Comparison of ENCODE assay signal across 14 cellular contexts in the genomic region with DNA sequence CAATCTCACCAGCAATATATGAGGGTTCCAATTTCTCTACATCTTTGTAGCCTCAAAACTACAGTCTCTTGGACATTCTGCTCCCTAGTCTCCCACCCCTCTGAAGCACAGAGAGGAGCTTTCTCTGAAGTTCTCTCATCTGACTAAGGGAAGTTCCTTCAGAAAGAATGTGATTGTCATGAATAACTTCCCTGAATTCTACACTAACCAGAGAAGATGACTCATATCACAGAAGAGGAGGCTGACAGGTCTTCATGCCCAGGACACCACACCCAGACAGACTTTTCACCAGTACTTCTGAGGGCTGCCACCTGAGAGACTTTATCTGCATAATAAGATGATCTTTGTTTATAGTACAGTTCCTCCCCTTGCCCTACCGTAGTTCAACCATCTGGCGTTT. TPM values are rescaled to one million over a fixed set of nuclear protein-coding genes. Genes with fewer than 3 reads are reported as not detected.
DNase-seq lines count a peak whose midpoint lies in the region; ATAC-seq, FAIRE-seq and TF ChIP-seq lines count a peak whose summit lies in the region.
"Had no signal": no experiment of that assay in that cellular context is flagged by ENCODE, and none has a peak within 500 bp of the region (broad histone marks: within the 10 kb centered on the region; RNA-seq: fewer than 3 reads in every experiment).

No MANE protein-coding gene starts in this region.

- no peak overlapping the region for H3K9ac ChIP-seq in mammary epithelial cell (ENCODE audit: insufficient read depth, low read length)

- ATAC-seq in HG02981 (IDR thresholded peaks at IDR 0.05; ENCODE audit: unreplicated experiment): no peak
- ATAC-seq: activated naive CD8-positive, alpha-beta T cell treated with anti-CD3 and anti-CD28 coated beads, Interleukin-2, amount 50 U/mL, for 24 hours; right cardiac atrium had no signal

- H3K36me3 ChIP-seq in mammary epithelial cell (ENCODE audit: insufficient read depth, low read length): no peaks in the 10 kb centered on the region
- H3K36me3 ChIP-seq in effector memory CD4-positive, alpha-beta T cell (ENCODE audit: control insufficient read depth, insufficient read depth, low read length): no peaks in the 10 kb centered on the region
- H3K36me3 ChIP-seq: MG63 had no signal

- H3K27me3 ChIP-seq in mammary epithelial cell (ENCODE audit: insufficient read depth, low read length): no peaks in the 10 kb centered on the region
- no peaks in the 10 kb centered on the region for H3K27me3 ChIP-seq in effector memory CD4-positive, alpha-beta T cell (replicated peaks; ENCODE audit: control insufficient read depth, insufficient read depth, low read length, poor library complexity, severe bottlenecking)
- H3K27me3 ChIP-seq: esophagus muscularis mucosa, MG63 had no signal

- no peaks in the 10 kb centered on the region for H4K20me1 ChIP-seq in mammary epithelial cell (ENCODE audit: insufficient read depth, low read length)

- TF ChIP-seq CTCF in mammary epithelial cell (conservative IDR thresholded peaks at IDR 0.05 in 1 of 2, IDR thresholded peaks at IDR 0.05 in 1 of 2; ENCODE audit: extremely low read depth in 1 of 2, insufficient read depth in 1 of 2, low read depth in 1 of 2, low read length in 2 of 2): no peak

- dilution Hi-C loops in mammary epithelial cell (cut with HindIII; ENCODE audit: low sequenced_read_pairs): no loop called here

- BruUV-seq in mammary epithelial cell (replicated peaks; lab: Mats Ljungman, UMichigan): no TSS peak

- no peak overlapping the region for H3K4me3 ChIP-seq in mammary epithelial cell (replicated peaks in 1 of 3; ENCODE audit: insufficient read depth in 1 of 3, low read depth in 2 of 3, low read length in 3 of 3)
- no peak overlapping the region for H3K4me3 ChIP-seq in effector memory CD4-positive, alpha-beta T cell (ENCODE audit: insufficient read depth, low read depth, low read length, poor library complexity, severe bottlenecking)
- H3K4me3 ChIP-seq: esophagus muscularis mucosa, MG63 had no signal

- in situ Hi-C loops in mammary epithelial cell (cut with MboI; ENCODE audit: low sequenced_read_pairs in 2 of 2): no loop called here

- peaks cover 3% of the 10 kb centered on the region for H3K9me3 ChIP-seq in mammary epithelial cell (replicated peaks; ENCODE audit: insufficient read depth, low read length)
- H3K9me3 ChIP-seq in effector memory CD4-positive, alpha-beta T cell (ENCODE audit: control insufficient read depth, low read length): no peaks in the 10 kb centered on the region

- no peak overlapping the region for H2AFZ ChIP-seq in mammary epithelial cell (ENCODE audit: low read depth, low read length)

- TF ChIP-seq POLR2A in H54 (IDR thresholded peaks at IDR 0.05; ENCODE audit: low read depth, low read length): no peak

- H3K4me1 ChIP-seq in mammary epithelial cell (ENCODE audit: insufficient read depth, low read length): peaks cover 11% of the 10 kb centered on the region
- H3K4me1 ChIP-seq in effector memory CD4-positive, alpha-beta T cell (ENCODE audit: control insufficient read depth, insufficient read depth, low read length, poor library complexity, severe bottlenecking): no peaks in the 10 kb centered on the region

- H3K79me2 ChIP-seq in mammary epithelial cell (ENCODE audit: insufficient read depth, low read length): peaks cover 5% of the 10 kb centered on the region

- intact Hi-C loops in mammary epithelial cell (cut with micrococcal nuclease): loop anchor here (5.0 kb wide), 1 partner anchor 45 kb away; no protein-coding TSS in a partner anchor

- CTCF ChIA-PET in mammary epithelial cell (lab: Charles Lee; ENCODE audit: low non-redundant PET): no interaction called here

- peak; percentile 97 for FAIRE-seq in H54 (lab: Jason Lieb, UNC)

- H3K4me2 ChIP-seq in mammary epithelial cell (ENCODE audit: insufficient read depth, low read depth, low read length): peak overlapping the region; percentile 41

- 75% methylated on average over 2 of the region's 2 CpGs for WGBS in mammary epithelial cell (ENCODE audit: low coverage, missing lambda C conversion rate)

- DNase-seq in H54 (ENCODE audit: insufficient read length, low spot score) (peak; percentile 52), NCI-H69 (lab: John Stamatoyannopoulos, UW) (peak; percentile 79), mammary epithelial cell (peak; percentile 83), renal cortical epithelial cell (ENCODE audit: low read depth) (peak; percentile 84), activated T-cell treated with anti-CD3 and anti-CD28 coated beads for 4 hours (no peak)
- DNase-seq in stimulated activated CD4-positive, alpha-beta T cell treated with anti-CD3 and anti-CD28 coated beads, Interleukin-4, amount 100 ng/mL, for 24 hours: no peak
- no peak for DNase-seq in effector memory CD4-positive, alpha-beta T cell
- DNase-seq: activated CD4-positive, alpha-beta memory T cell treated with anti-CD3 and anti-CD28 coated beads, Interleukin-2, amount 10 ng/mL, durations not matched to agents 7 days and 5 days; activated naive CD8-positive, alpha-beta T cell treated with anti-CD3 and anti-CD28 coated beads, Interleukin-2, amount 50 U/mL, for 24 hours; MG63; right cardiac atrium; SHP77 treated with DMSO at 0.1 percent for 48 hours had no signal

- peak overlapping the region; percentile 40 for H3K27ac ChIP-seq in mammary epithelial cell (ENCODE audit: insufficient read depth, low read depth, low read length)
- H3K27ac ChIP-seq in effector memory CD4-positive, alpha-beta T cell (ENCODE audit: insufficient read depth, low read length, poor library complexity, severe bottlenecking): no peak overlapping the region
- H3K27ac ChIP-seq: esophagus muscularis mucosa had no signal

RNA-seq across cellular contexts. Expression of gene CDIN1, which starts 52.8 kb away (rescaled TPM):
- total RNA-seq in mammary epithelial cell: 10 to 100 TPM; 10.8 to 15.6 TPM
- polyA plus RNA-seq in mammary epithelial cell: 9.3 TPM
- polyA minus RNA-seq in mammary epithelial cell: 44.3 TPM
- total RNA-seq in renal cortical epithelial cell: 6.3 and 9.3 TPM in 2 replicates

Comparison
In these comparisons a context has a peak if more than half of its experiments do, and no peak if none do; other contexts are left out.
1. DNase-seq: peak in H54 (single experiment), NCI-H69 (single experiment), mammary epithelial cell (single experiment) and renal cortical epithelial cell (single experiment); none in stimulated activated CD4-positive, alpha-beta T cell treated with anti-CD3 and anti-CD28 coated beads, Interleukin-4, amount 100 ng/mL, for 24 hours (single experiment), effector memory CD4-positive, alpha-beta T cell (0 of 3) and activated T-cell treated with anti-CD3 and anti-CD28 coated beads for 4 hours (single experiment).